9 cellular contexts compared by ENCODE assay signal in genomic region chr5:65774346-65774745, GRCh38. TPM values are rescaled to one million over a fixed set of nuclear protein-coding genes. Genes with fewer than 3 reads are reported as not detected.
DNase-seq lines count a peak whose midpoint lies in the region; ATAC-seq and TF ChIP-seq lines count a peak whose summit lies in the region.
"Had no signal": no experiment of that assay in that cellular context is flagged by ENCODE, and none has a peak within 500 bp of the region (broad histone marks: within the 10 kb centered on the region; RNA-seq: fewer than 3 reads in every experiment).

No MANE protein-coding gene starts in this region.

- no peaks in the 10 kb centered on the region for H3K4me1 Mint-ChIP-seq in GM23338

- H3F3A ChIP-seq in GM23338 (replicated peaks; ENCODE audit: low read depth) = no peaks in the 10 kb centered on the region

- H3K36me3 Mint-ChIP-seq in GM23338 (ENCODE audit: low read depth) = peaks cover 23% of the 10 kb centered on the region

- H2AFZ ChIP-seq in GM23338 = no peak overlapping the region

- H3K27ac ChIP-seq in GM23338 (ENCODE audit: low read depth) = no peak overlapping the region
- H3K27ac ChIP-seq: HL-60 had no signal

- H3K27me3 Mint-ChIP-seq in GM23338 (ENCODE audit: insufficient read depth, low read depth, poor library complexity) = peaks cover 3% of the 10 kb centered on the region

- H3K27me3 ChIP-seq in GM23338 (ENCODE audit: insufficient read depth) = no peaks in the 10 kb centered on the region

- TF ChIP-seq CTCF in GM23338 (conservative IDR thresholded peaks at IDR 0.05; ENCODE audit: low read depth in 2 of 2) = no peak

- H3K27ac Mint-ChIP-seq in GM23338 = no peak overlapping the region

- H3K79me2 ChIP-seq in GM23338 (replicated peaks; ENCODE audit: insufficient read depth) = peaks cover 15% of the 10 kb centered on the region; the same call in 1 of the 2 replicates

- H3K4me3 ChIP-seq in GM23338 = no peak overlapping the region

- no peak overlapping the region for H3K4me2 ChIP-seq in GM23338

- no peaks in the 10 kb centered on the region for H3K4me1 ChIP-seq in GM23338 (ENCODE audit: insufficient read depth)

- DNase-seq in GM04504 (ENCODE audit: low read depth) = peak; percentile 62
- peak; percentile 80 for DNase-seq in NCI-H226
- peak; percentile 22 for DNase-seq in epidermal melanocyte (ENCODE audit: insufficient read length, low spot score)
- peak; percentile 79 for DNase-seq in renal cortical epithelial cell (ENCODE audit: low read depth)
- DNase-seq in GM23338 (ENCODE audit: low spot score) = no peak
- DNase-seq in NCI-H748 treated with DMSO at 0.1 percent for 48 hours (lab: John Stamatoyannopoulos, UW) = no peak
- DNase-seq: substantia nigra had no signal

- ATAC-seq in GM23338 (no peak), HG03442 (IDR thresholded peaks at IDR 0.05; ENCODE audit: unreplicated experiment) (no peak)

- peaks cover 13% of the 10 kb centered on the region for H4K20me1 ChIP-seq in GM23338 (replicated peaks; ENCODE audit: insufficient read depth)

- H3K9me3 Mint-ChIP-seq in GM23338 = no peaks in the 10 kb centered on the region

- peaks cover 12% of the 10 kb centered on the region for H3K36me3 ChIP-seq in GM23338 (ENCODE audit: insufficient read depth)

- no peaks in the 10 kb centered on the region for H3K9me2 ChIP-seq in GM23338 (ENCODE audit: insufficient read depth)

- no peak overlapping the region for H3K4me3 Mint-ChIP-seq in GM23338

TF ChIP-seq in GM23338, 12 proteins besides CTCF, POLR2A, EP300 and RAD21:
- TF ChIP-seq ZNF114 (CRISPR knock-in tag; IDR thresholded peaks at IDR 0.05) (no peak), EZH2 (IDR thresholded peaks at IDR 0.05; ENCODE audit: low read depth, unreplicated experiment) (no peak), ZNF331 (CRISPR knock-in tag; IDR thresholded peaks at IDR 0.05; ENCODE audit: low read depth) (no peak), ETS1 (IDR thresholded peaks at IDR 0.05) (no peak), NANOG (IDR thresholded peaks at IDR 0.05; ENCODE audit: borderline replicate concordance) (no peak), STAT1 (IDR thresholded peaks at IDR 0.05; ENCODE audit: unreplicated experiment) (no peak), EZH2phosphoT487 (IDR thresholded peaks at IDR 0.05; ENCODE audit: unreplicated experiment) (no peak), JUNB (IDR thresholded peaks at IDR 0.05; ENCODE audit: unreplicated experiment) (no peak), CREB1 (CRISPR knock-in tag; IDR thresholded peaks at IDR 0.05; ENCODE audit: low read depth) (no peak), POLR2AphosphoS5 (IDR thresholded peaks at IDR 0.05; ENCODE audit: low read depth) (no peak)
- TF ChIP-seq, protein P1, sequence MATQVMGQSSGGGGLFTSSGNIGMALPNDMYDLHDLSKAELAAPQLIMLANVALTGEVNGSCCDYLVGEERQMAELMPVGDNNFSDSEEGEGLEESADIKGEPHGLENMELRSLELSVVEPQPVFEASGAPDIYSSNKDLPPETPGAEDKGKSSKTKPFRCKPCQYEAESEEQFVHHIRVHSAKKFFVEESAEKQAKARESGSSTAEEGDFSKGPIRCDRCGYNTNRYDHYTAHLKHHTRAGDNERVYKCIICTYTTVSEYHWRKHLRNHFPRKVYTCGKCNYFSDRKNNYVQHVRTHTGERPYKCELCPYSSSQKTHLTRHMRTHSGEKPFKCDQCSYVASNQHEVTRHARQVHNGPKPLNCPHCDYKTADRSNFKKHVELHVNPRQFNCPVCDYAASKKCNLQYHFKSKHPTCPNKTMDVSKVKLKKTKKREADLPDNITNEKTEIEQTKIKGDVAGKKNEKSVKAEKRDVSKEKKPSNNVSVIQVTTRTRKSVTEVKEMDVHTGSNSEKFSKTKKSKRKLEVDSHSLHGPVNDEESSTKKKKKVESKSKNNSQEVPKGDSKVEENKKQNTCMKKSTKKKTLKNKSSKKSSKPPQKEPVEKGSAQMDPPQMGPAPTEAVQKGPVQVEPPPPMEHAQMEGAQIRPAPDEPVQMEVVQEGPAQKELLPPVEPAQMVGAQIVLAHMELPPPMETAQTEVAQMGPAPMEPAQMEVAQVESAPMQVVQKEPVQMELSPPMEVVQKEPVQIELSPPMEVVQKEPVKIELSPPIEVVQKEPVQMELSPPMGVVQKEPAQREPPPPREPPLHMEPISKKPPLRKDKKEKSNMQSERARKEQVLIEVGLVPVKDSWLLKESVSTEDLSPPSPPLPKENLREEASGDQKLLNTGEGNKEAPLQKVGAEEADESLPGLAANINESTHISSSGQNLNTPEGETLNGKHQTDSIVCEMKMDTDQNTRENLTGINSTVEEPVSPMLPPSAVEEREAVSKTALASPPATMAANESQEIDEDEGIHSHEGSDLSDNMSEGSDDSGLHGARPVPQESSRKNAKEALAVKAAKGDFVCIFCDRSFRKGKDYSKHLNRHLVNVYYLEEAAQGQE (IDR thresholded peaks at IDR 0.05; ENCODE audit: unreplicated experiment) = no peak
- TF ChIP-seq, protein P2, sequence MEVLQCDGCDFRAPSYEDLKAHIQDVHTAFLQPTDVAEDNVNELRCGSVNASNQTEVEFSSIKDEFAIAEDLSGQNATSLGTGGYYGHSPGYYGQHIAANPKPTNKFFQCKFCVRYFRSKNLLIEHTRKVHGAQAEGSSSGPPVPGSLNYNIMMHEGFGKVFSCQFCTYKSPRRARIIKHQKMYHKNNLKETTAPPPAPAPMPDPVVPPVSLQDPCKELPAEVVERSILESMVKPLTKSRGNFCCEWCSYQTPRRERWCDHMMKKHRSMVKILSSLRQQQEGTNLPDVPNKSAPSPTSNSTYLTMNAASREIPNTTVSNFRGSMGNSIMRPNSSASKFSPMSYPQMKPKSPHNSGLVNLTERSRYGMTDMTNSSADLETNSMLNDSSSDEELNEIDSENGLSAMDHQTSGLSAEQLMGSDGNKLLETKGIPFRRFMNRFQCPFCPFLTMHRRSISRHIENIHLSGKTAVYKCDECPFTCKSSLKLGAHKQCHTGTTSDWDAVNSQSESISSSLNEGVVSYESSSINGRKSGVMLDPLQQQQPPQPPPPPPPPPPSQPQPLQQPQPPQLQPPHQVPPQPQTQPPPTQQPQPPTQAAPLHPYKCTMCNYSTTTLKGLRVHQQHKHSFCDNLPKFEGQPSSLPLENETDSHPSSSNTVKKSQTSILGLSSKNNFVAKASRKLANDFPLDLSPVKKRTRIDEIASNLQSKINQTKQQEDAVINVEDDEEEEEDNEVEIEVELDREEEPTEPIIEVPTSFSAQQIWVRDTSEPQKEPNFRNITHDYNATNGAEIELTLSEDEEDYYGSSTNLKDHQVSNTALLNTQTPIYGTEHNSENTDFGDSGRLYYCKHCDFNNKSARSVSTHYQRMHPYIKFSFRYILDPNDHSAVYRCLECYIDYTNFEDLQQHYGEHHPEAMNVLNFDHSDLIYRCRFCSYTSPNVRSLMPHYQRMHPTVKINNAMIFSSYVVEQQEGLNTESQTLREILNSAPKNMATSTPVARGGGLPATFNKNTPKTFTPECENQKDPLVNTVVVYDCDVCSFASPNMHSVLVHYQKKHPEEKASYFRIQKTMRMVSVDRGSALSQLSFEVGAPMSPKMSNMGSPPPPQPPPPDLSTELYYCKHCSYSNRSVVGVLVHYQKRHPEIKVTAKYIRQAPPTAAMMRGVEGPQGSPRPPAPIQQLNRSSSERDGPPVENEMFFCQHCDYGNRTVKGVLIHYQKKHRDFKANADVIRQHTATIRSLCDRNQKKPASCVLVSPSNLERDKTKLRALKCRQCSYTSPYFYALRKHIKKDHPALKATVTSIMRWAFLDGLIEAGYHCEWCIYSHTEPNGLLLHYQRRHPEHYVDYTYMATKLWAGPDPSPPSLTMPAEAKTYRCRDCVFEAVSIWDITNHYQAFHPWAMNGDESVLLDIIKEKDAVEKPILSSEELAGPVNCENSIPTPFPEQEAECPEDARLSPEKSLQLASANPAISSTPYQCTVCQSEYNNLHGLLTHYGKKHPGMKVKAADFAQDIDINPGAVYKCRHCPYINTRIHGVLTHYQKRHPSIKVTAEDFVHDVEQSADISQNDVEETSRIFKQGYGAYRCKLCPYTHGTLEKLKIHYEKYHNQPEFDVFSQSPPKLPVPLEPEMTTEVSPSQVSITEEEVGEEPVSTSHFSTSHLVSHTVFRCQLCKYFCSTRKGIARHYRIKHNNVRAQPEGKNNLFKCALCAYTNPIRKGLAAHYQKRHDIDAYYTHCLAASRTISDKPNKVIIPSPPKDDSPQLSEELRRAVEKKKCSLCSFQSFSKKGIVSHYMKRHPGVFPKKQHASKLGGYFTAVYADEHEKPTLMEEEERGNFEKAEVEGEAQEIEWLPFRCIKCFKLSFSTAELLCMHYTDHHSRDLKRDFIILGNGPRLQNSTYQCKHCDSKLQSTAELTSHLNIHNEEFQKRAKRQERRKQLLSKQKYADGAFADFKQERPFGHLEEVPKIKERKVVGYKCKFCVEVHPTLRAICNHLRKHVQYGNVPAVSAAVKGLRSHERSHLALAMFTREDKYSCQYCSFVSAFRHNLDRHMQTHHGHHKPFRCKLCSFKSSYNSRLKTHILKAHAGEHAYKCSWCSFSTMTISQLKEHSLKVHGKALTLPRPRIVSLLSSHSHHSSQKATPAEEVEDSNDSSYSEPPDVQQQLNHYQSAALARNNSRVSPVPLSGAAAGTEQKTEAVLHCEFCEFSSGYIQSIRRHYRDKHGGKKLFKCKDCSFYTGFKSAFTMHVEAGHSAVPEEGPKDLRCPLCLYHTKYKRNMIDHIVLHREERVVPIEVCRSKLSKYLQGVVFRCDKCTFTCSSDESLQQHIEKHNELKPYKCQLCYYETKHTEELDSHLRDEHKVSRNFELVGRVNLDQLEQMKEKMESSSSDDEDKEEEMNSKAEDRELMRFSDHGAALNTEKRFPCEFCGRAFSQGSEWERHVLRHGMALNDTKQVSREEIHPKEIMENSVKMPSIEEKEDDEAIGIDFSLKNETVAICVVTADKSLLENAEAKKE (CRISPR knock-in tag; IDR thresholded peaks at IDR 0.05) = no peak

RNA-seq across cellular contexts. Expression of gene NLN, which starts 52.3 kb away (rescaled TPM):
- total RNA-seq in renal cortical epithelial cell = 67.6 and 69.8 TPM in 2 replicates
- total RNA-seq in GM23338 (2014; rRNA removed; shearing (Covaris generic)) = 155 and 168 TPM in 2 replicates
- 49.5 and 56.4 TPM in 2 replicates for polyA plus RNA-seq in GM23338 (2016; fragmentation: Nextera tagmentation; extraction: Ambion mirVana)

RNA-seq across cellular contexts. Expression of gene SGTB, which starts 52.4 kb away (rescaled TPM):
- total RNA-seq in renal cortical epithelial cell = 10.0 and 13.5 TPM in 2 replicates
- 12.5 and 14.8 TPM in 2 replicates for total RNA-seq in GM23338 (2014; rRNA removed; shearing (Covaris generic))
- polyA plus RNA-seq in GM23338 (2016; fragmentation: Nextera tagmentation; extraction: Ambion mirVana) = 6.4 and 8.0 TPM in 2 replicates

Comparison
In these comparisons a context has a peak if more than half of its experiments do, and no peak if none do; other contexts are left out.
1. DNase-seq: peak in GM04504 (single experiment), NCI-H226 (single experiment), epidermal melanocyte (single experiment) and renal cortical epithelial cell (single experiment); none in GM23338 (single experiment) and NCI-H748 treated with DMSO at 0.1 percent for 48 hours (single experiment).